In the genomic region with DNA sequence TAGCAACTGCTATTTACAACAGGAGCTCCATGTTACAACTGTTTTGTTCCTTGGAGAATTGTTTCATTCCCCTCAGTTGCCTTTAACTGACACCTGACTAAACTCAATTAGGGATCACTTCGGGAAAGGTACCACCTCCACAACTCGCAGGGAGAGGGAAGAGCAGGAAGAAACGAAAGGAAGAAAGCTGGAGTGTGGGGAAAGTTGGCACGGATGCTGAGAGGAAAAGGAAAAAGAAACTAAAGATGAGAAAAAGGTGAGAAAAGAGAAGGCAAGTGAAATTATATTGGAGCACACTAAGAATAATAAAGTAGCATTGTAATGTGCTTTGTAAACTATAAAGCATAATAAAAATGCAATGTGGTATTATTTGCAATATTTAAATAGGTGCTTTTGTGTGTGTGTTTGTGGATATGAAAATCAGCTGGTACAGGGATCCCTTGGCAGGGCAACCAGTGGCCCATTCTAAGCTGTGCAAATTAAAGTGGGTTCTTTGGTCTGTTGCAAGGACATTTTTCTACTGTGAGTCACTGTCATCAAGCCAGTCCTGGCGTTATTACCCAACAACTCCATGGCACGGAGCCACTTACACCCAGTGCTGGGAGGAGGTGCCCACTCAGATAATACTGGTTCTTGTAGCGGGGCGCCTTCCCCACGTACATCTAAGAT, we compare ENCODE assay signal across 8 cellular contexts. TPM values are rescaled to one million over a fixed set of nuclear protein-coding genes. Genes with fewer than 3 reads are reported as not detected.
A peak's percentile ranks its signal among the peaks of the same experiment; 100 is the strongest.
DNase-seq lines count a peak whose midpoint lies in the region; ATAC-seq and TF ChIP-seq lines count a peak whose summit lies in the region.

No MANE protein-coding gene starts in this region.

- no peak overlapping the region for H2BK20ac ChIP-seq in H9 (ENCODE audit: low read depth, low read length, poor library complexity, severe bottlenecking)

- H3K23ac ChIP-seq in H9 (ENCODE audit: insufficient read length, low read depth, low read length), result no peak overlapping the region

- no peaks in the 10 kb centered on the region for H4K20me1 ChIP-seq in H9 (ENCODE audit: control insufficient read depth, insufficient read depth, insufficient read length)

- H3K4me3 Mint-ChIP-seq in H9, result no peak overlapping the region

- intact Hi-C loops in right cardiac atrium (cut with DNase I), result loop anchor here in 1 of 4 donors (5.0 kb wide), 1 partner anchor 85 kb away; no protein-coding TSS in a partner anchor

- H3K4ac ChIP-seq in H9 (ENCODE audit: low read depth, low read length), result no peak overlapping the region

- no peak overlapping the region for H4K91ac ChIP-seq in H9 (ENCODE audit: insufficient read length, low read depth, low read length)

- H4K8ac ChIP-seq in H9 (replicated peaks; ENCODE audit: insufficient read length, low read depth, low read length), result no peak overlapping the region

- H3K9ac ChIP-seq in skeletal muscle satellite cell (ENCODE audit: low read depth, low read length) (peak overlapping the region; percentile 93), H9 (ENCODE audit: extremely low read depth, insufficient read length, low read length) (no peak overlapping the region)

- no peak overlapping the region for H3K18ac ChIP-seq in H9 (ENCODE audit: insufficient read length, low read depth, low read length)

- no peaks in the 10 kb centered on the region; a peak in 1 of 5 replicates for H3K9me3 Mint-ChIP-seq in H9

- H3K27ac Mint-ChIP-seq in H9, result peak overlapping the region in 1 of 3 experiments; percentile 28; a peak in 2 of 7 replicates

- H2BK12ac ChIP-seq in H9 (ENCODE audit: insufficient read length, low read depth, low read length), result no peak overlapping the region

- H3T11ph ChIP-seq in H9 (ENCODE audit: low read length), result no peak overlapping the region

- TF ChIP-seq CTCF in AG09319 (IDR thresholded peaks at IDR 0.05; ENCODE audit: low read depth, low read length), result no peak
- no peak for TF ChIP-seq CTCF in H9 (conservative IDR thresholded peaks at IDR 0.05)

- no peak overlapping the region for H3K14ac ChIP-seq in H9 (ENCODE audit: insufficient read depth, low read length)

- ATAC-seq in right cardiac atrium, result peak; percentile 75 to 85

- H3K27ac ChIP-seq in right cardiac atrium (ENCODE audit: low read length) (peak overlapping the region; percentile 98), H9 (ENCODE audit: insufficient read length, low read depth, low read length) (no peak overlapping the region)

- H3K27me3 ChIP-seq in right cardiac atrium (ENCODE audit: control insufficient read depth, insufficient read depth) (no peaks in the 10 kb centered on the region), skeletal muscle satellite cell (ENCODE audit: control insufficient read depth, insufficient read depth, low read length) (no peaks in the 10 kb centered on the region), H9 (ENCODE audit: insufficient read depth, low read length) (no peaks in the 10 kb centered on the region)

- H3K9me3 ChIP-seq in right cardiac atrium (ENCODE audit: control insufficient read depth, low read length), result no peaks in the 10 kb centered on the region
- no peaks in the 10 kb centered on the region for H3K9me3 ChIP-seq in skeletal muscle satellite cell (replicated peaks; ENCODE audit: low read length)
- H3K9me3 ChIP-seq in H9 (ENCODE audit: control insufficient read depth, low read depth, low read length), result no peaks in the 10 kb centered on the region

- no peaks in the 10 kb centered on the region for H3K79me1 ChIP-seq in H9 (ENCODE audit: insufficient read depth, low read depth, low read length, poor library complexity, severe bottlenecking)

- no peaks in the 10 kb centered on the region for H3K23me2 ChIP-seq in H9 (ENCODE audit: insufficient read length, low read depth, low read length, poor library complexity, severe bottlenecking)

- no peak overlapping the region for H2BK5ac ChIP-seq in H9 (ENCODE audit: insufficient read length, low read length)

- 32% methylated on average over 9 of the region's 9 CpGs for WGBS in right cardiac atrium
- WGBS in H9 (ENCODE audit: extremely low coverage, insufficient read length, low lambda C conversion rate), result no CpG with 5 or more reads among the region's 9 CpGs

- peaks cover 3 to 16% (median 5%) of the 10 kb centered on the region in 3 experiments; a peak in 5 of 7 replicates for H3K36me3 Mint-ChIP-seq in H9 (ENCODE audit: insufficient read depth in 1 of 3, low read depth in 3 of 3)

- H3K36me3 ChIP-seq in skeletal muscle satellite cell (ENCODE audit: insufficient read depth, low read length), result peaks cover 40% of the 10 kb centered on the region

- peaks cover 13 to 19% of the 10 kb centered on the region in 2 experiments for H3K4me1 Mint-ChIP-seq in H9

- no peak overlapping the region for H2AFZ ChIP-seq in H9 (ENCODE audit: low read length)

- no peaks in the 10 kb centered on the region; the same call in 1 of the 2 replicates for H3K79me2 ChIP-seq in H9 (ENCODE audit: insufficient read depth, low read length)

- H3K4me3 ChIP-seq in right cardiac atrium (ENCODE audit: low read length) (no peak overlapping the region), skeletal muscle satellite cell (ENCODE audit: low read length) (peak overlapping the region; percentile 35)

- peak; percentile 50 for DNase-seq in AG09319 (ENCODE audit: extremely low read depth, low read depth)
- peak; percentile 95 for DNase-seq in amniotic epithelial cell (ENCODE audit: low read depth)
- DNase-seq in right cardiac atrium, result peak; percentile 88 to 91 (median 90)
- DNase-seq in H9, result no peak
- DNase-seq in GM19238 (ENCODE audit: insufficient read length, low spot score), result no peak
- DNase-seq in NCI-H1436 treated with DMSO at 0.1 percent for 48 hours (lab: John Stamatoyannopoulos, UW), result no peak

- no peak overlapping the region for H2BK120ac ChIP-seq in H9 (ENCODE audit: low read depth, low read length, poor library complexity, severe bottlenecking)

- H3K4me2 ChIP-seq in skeletal muscle satellite cell (ENCODE audit: low read length), result peak overlapping the region; percentile 70
- H3K4me2 ChIP-seq in H9 (ENCODE audit: insufficient read depth, insufficient read length, low read length), result no peak overlapping the region

- TF ChIP-seq RAD21 in Ishikawa (IDR thresholded peaks at IDR 0.05; ENCODE audit: low read depth), result no peak

- TF ChIP-seq EP300 in Ishikawa (IDR thresholded peaks at IDR 0.05; ENCODE audit: borderline replicate concordance), result peak; percentile 36; the same call in 1 of the 2 replicates

- no peak overlapping the region for H4K5ac ChIP-seq in H9 (ENCODE audit: insufficient read length, low read depth, low read length)

- no peaks in the 10 kb centered on the region for H3K27me3 Mint-ChIP-seq in H9 (ENCODE audit: low read depth)

- H2AK5ac ChIP-seq in H9 (ENCODE audit: insufficient read length, low read length), result no peak overlapping the region

- H3K4me1 ChIP-seq in right cardiac atrium (ENCODE audit: control insufficient read depth, insufficient read depth, low read length) (peaks cover 43% of the 10 kb centered on the region), skeletal muscle satellite cell (ENCODE audit: control insufficient read depth, insufficient read depth, low read length) (peaks cover 85% of the 10 kb centered on the region), H9 (ENCODE audit: insufficient read depth, low read length) (no peaks in the 10 kb centered on the region)

- H2BK15ac ChIP-seq in H9 (ENCODE audit: low read depth, low read length), result no peak overlapping the region

- no peak overlapping the region for H3K56ac ChIP-seq in H9 (ENCODE audit: insufficient read length, low read depth, low read length)

TF ChIP-seq in Ishikawa, 13 proteins besides CTCF, POLR2A, EP300 and RAD21 (continues in another document):
- TF ChIP-seq TCF12 (IDR thresholded peaks at IDR 0.05; ENCODE audit: low read depth) (peak; percentile 58), CEBPB (IDR thresholded peaks at IDR 0.05) (peak; percentile 98), TAF1 (IDR thresholded peaks at IDR 0.05; ENCODE audit: low read depth) (no peak), YY1 (IDR thresholded peaks at IDR 0.05; ENCODE audit: low read depth) (no peak), ZBTB7A (IDR thresholded peaks at IDR 0.05; ENCODE audit: low read depth) (no peak), EGR1 (IDR thresholded peaks at IDR 0.05) (no peak)
- TF ChIP-seq, protein P1, sequence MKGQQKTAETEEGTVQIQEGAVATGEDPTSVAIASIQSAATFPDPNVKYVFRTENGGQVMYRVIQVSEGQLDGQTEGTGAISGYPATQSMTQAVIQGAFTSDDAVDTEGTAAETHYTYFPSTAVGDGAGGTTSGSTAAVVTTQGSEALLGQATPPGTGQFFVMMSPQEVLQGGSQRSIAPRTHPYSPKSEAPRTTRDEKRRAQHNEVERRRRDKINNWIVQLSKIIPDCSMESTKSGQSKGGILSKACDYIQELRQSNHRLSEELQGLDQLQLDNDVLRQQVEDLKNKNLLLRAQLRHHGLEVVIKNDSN (IDR thresholded peaks at IDR 0.05), result no peak
- TF ChIP-seq, protein P2, sequence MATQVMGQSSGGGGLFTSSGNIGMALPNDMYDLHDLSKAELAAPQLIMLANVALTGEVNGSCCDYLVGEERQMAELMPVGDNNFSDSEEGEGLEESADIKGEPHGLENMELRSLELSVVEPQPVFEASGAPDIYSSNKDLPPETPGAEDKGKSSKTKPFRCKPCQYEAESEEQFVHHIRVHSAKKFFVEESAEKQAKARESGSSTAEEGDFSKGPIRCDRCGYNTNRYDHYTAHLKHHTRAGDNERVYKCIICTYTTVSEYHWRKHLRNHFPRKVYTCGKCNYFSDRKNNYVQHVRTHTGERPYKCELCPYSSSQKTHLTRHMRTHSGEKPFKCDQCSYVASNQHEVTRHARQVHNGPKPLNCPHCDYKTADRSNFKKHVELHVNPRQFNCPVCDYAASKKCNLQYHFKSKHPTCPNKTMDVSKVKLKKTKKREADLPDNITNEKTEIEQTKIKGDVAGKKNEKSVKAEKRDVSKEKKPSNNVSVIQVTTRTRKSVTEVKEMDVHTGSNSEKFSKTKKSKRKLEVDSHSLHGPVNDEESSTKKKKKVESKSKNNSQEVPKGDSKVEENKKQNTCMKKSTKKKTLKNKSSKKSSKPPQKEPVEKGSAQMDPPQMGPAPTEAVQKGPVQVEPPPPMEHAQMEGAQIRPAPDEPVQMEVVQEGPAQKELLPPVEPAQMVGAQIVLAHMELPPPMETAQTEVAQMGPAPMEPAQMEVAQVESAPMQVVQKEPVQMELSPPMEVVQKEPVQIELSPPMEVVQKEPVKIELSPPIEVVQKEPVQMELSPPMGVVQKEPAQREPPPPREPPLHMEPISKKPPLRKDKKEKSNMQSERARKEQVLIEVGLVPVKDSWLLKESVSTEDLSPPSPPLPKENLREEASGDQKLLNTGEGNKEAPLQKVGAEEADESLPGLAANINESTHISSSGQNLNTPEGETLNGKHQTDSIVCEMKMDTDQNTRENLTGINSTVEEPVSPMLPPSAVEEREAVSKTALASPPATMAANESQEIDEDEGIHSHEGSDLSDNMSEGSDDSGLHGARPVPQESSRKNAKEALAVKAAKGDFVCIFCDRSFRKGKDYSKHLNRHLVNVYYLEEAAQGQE (IDR thresholded peaks at IDR 0.05; ENCODE audit: low read depth), result no peak

RNA-seq across cellular contexts. Expression of a gene that starts 45.9 kb away (rescaled TPM):
- total RNA-seq in right cardiac atrium, result 100 to 1,000 TPM in 2 of 4 donors, 10 to 100 TPM in 2; 92.6 to 131 (median 113) TPM
- 72.1 TPM for polyA plus RNA-seq in right cardiac atrium
- total RNA-seq in skeletal muscle satellite cell (2012; rRNA removed), result 45.4 and 46.1 TPM in 2 replicates
- 19.0 and 21.9 TPM in 2 replicates for total RNA-seq in H9 (2021)

Comparison
In these comparisons a context has a peak if more than half of its experiments do, and no peak if none do; other contexts are left out.
1. DNase-seq: peak in AG09319 (single experiment), amniotic epithelial cell (single experiment) and right cardiac atrium (3 of 3); none in H9 (single experiment), GM19238 (single experiment) and NCI-H1436 treated with DMSO at 0.1 percent for 48 hours (single experiment).